1 cellular context compared by ENCODE assay signal in genomic region chr2:38750011-38750792, GRCh38.
TF ChIP-seq lines count a peak whose summit lies in the region.

No MANE protein-coding gene starts in this region.

TF ChIP-seq in HepG2, 621 proteins besides CTCF, POLR2A, EP300 and RAD21 (continued from another document and continues in another):
- TF ChIP-seq ZNF800 (CRISPR knock-in tag; IDR thresholded peaks at IDR 0.05) (peak; percentile 75; the same call in 1 of the 2 replicates), POLR2G (IDR thresholded peaks at IDR 0.05; ENCODE audit: low read depth, low read length) (0 out of 2 replicates have a peak, but pooled peaks have one; percentile 38), WIZ (CRISPR knock-in tag; IDR thresholded peaks at IDR 0.05) (no peak), ZFX (CRISPR knock-in tag; IDR thresholded peaks at IDR 0.05; ENCODE audit: low read depth) (peak; percentile 56), ARID2 (CRISPR knock-in tag; IDR thresholded peaks at IDR 0.05; ENCODE audit: borderline replicate concordance) (0 out of 2 replicates have a peak, but pooled peaks have one; percentile 23), PAXIP1 (CRISPR knock-in tag; conservative IDR thresholded peaks at IDR 0.05) (peak; percentile 11; the same call in 1 of the 2 replicates), SOX6 (IDR thresholded peaks at IDR 0.05) (no peak), SOX6 (CRISPR knock-in tag; IDR thresholded peaks at IDR 0.05) (no peak), ZNF572 (CRISPR knock-in tag; IDR thresholded peaks at IDR 0.05) (peak; percentile 22; the same call in 1 of the 2 replicates), SAP130 (CRISPR knock-in tag; IDR thresholded peaks at IDR 0.05; ENCODE audit: low read depth) (peak; percentile 45; the same call in 1 of the 2 replicates), EEA1 (CRISPR knock-in tag; IDR thresholded peaks at IDR 0.05; ENCODE audit: borderline replicate concordance) (no peak), ARNT2 (CRISPR knock-in tag; IDR thresholded peaks at IDR 0.05; ENCODE audit: low read depth) (peak; percentile 27; the same call in 1 of the 2 replicates), HOXA9 (CRISPR knock-in tag; IDR thresholded peaks at IDR 0.05; ENCODE audit: borderline replicate concordance) (0 out of 2 replicates have a peak, but pooled peaks have one; percentile 5), ZNF513 (CRISPR knock-in tag; conservative IDR thresholded peaks at IDR 0.05) (no peak), NPAS2 (CRISPR knock-in tag; IDR thresholded peaks at IDR 0.05; ENCODE audit: borderline replicate concordance) (no peak), KLF12 (CRISPR knock-in tag; IDR thresholded peaks at IDR 0.05; ENCODE audit: borderline replicate concordance) (peak; percentile 15; the same call in 1 of the 2 replicates), GLMP (CRISPR knock-in tag; IDR thresholded peaks at IDR 0.05; ENCODE audit: borderline replicate concordance) (peak; percentile 21; the same call in 1 of the 2 replicates), SIX4 (CRISPR knock-in tag; IDR thresholded peaks at IDR 0.05) (no peak), NR3C1 (CRISPR knock-in tag; IDR thresholded peaks at IDR 0.05) (no peak), KDM3A (CRISPR knock-in tag; IDR thresholded peaks at IDR 0.05; ENCODE audit: low read depth) (0 out of 2 replicates have a peak, but pooled peaks have one; percentile 2), ATF1 (CRISPR knock-in tag; IDR thresholded peaks at IDR 0.05) (no peak), ZNF121 (CRISPR knock-in tag; IDR thresholded peaks at IDR 0.05) (no peak), ZNF431 (CRISPR knock-in tag; IDR thresholded peaks at IDR 0.05; ENCODE audit: borderline replicate concordance, low read depth) (peak; percentile 55; the same call in 1 of the 2 replicates), DPF2 (CRISPR knock-in tag; IDR thresholded peaks at IDR 0.05; ENCODE audit: borderline replicate concordance, low read depth) (no peak), ZBTB2 (CRISPR knock-in tag; IDR thresholded peaks at IDR 0.05; ENCODE audit: low read depth) (peak; percentile 59; the same call in 1 of the 2 replicates), SMC3 (IDR thresholded peaks at IDR 0.05; ENCODE audit: low read length) (no peak), CREB3 (CRISPR knock-in tag; IDR thresholded peaks at IDR 0.05) (peak; percentile 23; the same call in 1 of the 2 replicates), ZNF709 (CRISPR knock-in tag; IDR thresholded peaks at IDR 0.05) (peak; percentile 17; the same call in 1 of the 2 replicates), ZNF7 (CRISPR knock-in tag; IDR thresholded peaks at IDR 0.05) (no peak), MIER2 (CRISPR knock-in tag; IDR thresholded peaks at IDR 0.05) (no peak), MLX (CRISPR knock-in tag; IDR thresholded peaks at IDR 0.05) (no peak), ZNF143 (CRISPR knock-in tag; IDR thresholded peaks at IDR 0.05) (peak; percentile 54; the same call in 1 of the 2 replicates), RBFOX2 (IDR thresholded peaks at IDR 0.05; ENCODE audit: low read depth, low read length) (peak; percentile 57), ZXDC (CRISPR knock-in tag; IDR thresholded peaks at IDR 0.05) (peak; percentile 11; the same call in 1 of the 2 replicates), SOX5 (CRISPR knock-in tag; IDR thresholded peaks at IDR 0.05; ENCODE audit: borderline replicate concordance) (no peak), HNRNPLL (IDR thresholded peaks at IDR 0.05; ENCODE audit: low read depth, low read length, poor library complexity, severe bottlenecking) (peak; percentile 25), ZNF563 (CRISPR knock-in tag; IDR thresholded peaks at IDR 0.05) (0 out of 2 replicates have a peak, but pooled peaks have one; percentile 37), NFIC (IDR thresholded peaks at IDR 0.05; ENCODE audit: low read length) (0 out of 2 replicates have a peak, but pooled peaks have one; percentile 20), ZBTB25 (CRISPR knock-in tag; IDR thresholded peaks at IDR 0.05) (no peak), SMYD3 (CRISPR knock-in tag; IDR thresholded peaks at IDR 0.05) (peak; percentile 66; the same call in 1 of the 2 replicates), ZNF275 (CRISPR knock-in tag; IDR thresholded peaks at IDR 0.05; ENCODE audit: borderline replicate concordance) (peak; percentile 24; the same call in 1 of the 2 replicates), ZNF703 (CRISPR knock-in tag; IDR thresholded peaks at IDR 0.05; ENCODE audit: borderline replicate concordance) (0 out of 2 replicates have a peak, but pooled peaks have one; percentile 15), ZFYVE20 (CRISPR knock-in tag; IDR thresholded peaks at IDR 0.05; ENCODE audit: borderline replicate concordance, low read depth) (0 out of 2 replicates have a peak, but pooled peaks have one; percentile 22)
